8 cellular contexts compared by ENCODE assay signal in genomic region chr14:64464695-64465094, GRCh38. TPM values are rescaled to one million over a fixed set of nuclear protein-coding genes. Genes with fewer than 3 reads are reported as not detected.
DNase-seq lines count a peak whose midpoint lies in the region; ATAC-seq, FAIRE-seq and TF ChIP-seq lines count a peak whose summit lies in the region.

No MANE protein-coding gene starts in this region.

- peaks cover 29% of the 10 kb centered on the region for H3K36me3 Mint-ChIP-seq in activated T-helper 2 cell treated with anti-CD3 and anti-CD28 coated beads, Interferon-gamma antibody, Interleukin-2, Interleukin-4, amounts not matched to agents 10 μg/mL and 5 μg/mL and 100 μg/mL, durations not matched to agents 14 hours and 24 hours and 36 hours (ENCODE audit: low read depth)

- H3K4me1 Mint-ChIP-seq in activated T-helper 2 cell treated with anti-CD3 and anti-CD28 coated beads, Interferon-gamma antibody, Interleukin-2, Interleukin-4, amounts not matched to agents 10 μg/mL and 5 μg/mL and 100 μg/mL, durations not matched to agents 14 hours and 24 hours and 36 hours (ENCODE audit: low read depth): peaks cover 35% of the 10 kb centered on the region

- H3K9me3 Mint-ChIP-seq in activated T-helper 2 cell treated with anti-CD3 and anti-CD28 coated beads, Interferon-gamma antibody, Interleukin-2, Interleukin-4, amounts not matched to agents 10 μg/mL and 5 μg/mL and 100 μg/mL, durations not matched to agents 14 hours and 24 hours and 36 hours: no peaks in the 10 kb centered on the region

- H3K4me1 ChIP-seq in ES-I3 (ENCODE audit: insufficient read depth, low read length) (peaks cover 5% of the 10 kb centered on the region; the same call in 1 of the 2 replicates), HUES64 (ENCODE audit: insufficient read depth, low read length) (peaks cover 7% of the 10 kb centered on the region; the same call in 1 of the 2 replicates), kidney (ENCODE audit: control insufficient read depth in 1 of 2, insufficient read depth in 1 of 2, low read depth in 1 of 2, low read length in 2 of 2) (peaks cover 0 to 5% of the 10 kb centered on the region in 2 donors), thyroid gland (peaks cover 0 to 12% of the 10 kb centered on the region in 2 donors)

- H3K9me3 ChIP-seq in ES-I3 (ENCODE audit: control insufficient read depth, insufficient read depth, low read length) (no peaks in the 10 kb centered on the region), HUES64 (ENCODE audit: insufficient read depth, low read depth, low read length) (no peaks in the 10 kb centered on the region), kidney (ENCODE audit: control insufficient read depth in 1 of 2, low read length in 2 of 2) (no peaks in the 10 kb centered on the region), thyroid gland (no peaks in the 10 kb centered on the region)

- no peak for ATAC-seq in GM21619 (IDR thresholded peaks at IDR 0.05; ENCODE audit: unreplicated experiment)

- intact Hi-C loops in activated T-helper 2 cell treated with anti-CD3 and anti-CD28 coated beads, Interferon-gamma antibody, Interleukin-2, Interleukin-4, amounts not matched to agents 10 μg/mL and 5 μg/mL and 100 μg/mL, durations not matched to agents 14 hours and 24 hours and 36 hours (cut with micrococcal nuclease): loop anchor here (5.0 kb wide), 2 partner anchors 77 to 127 kb away; partner anchors contain the start of gene MTHFD1
- intact Hi-C loops in kidney (cut with DNase I): no loop called here
- intact Hi-C loops in thyroid gland (cut with DNase I): no loop called here

- no peak for DNase-seq in activated T-helper 2 cell treated with anti-CD3 and anti-CD28 coated beads, Interferon-gamma antibody, Interleukin-2, Interleukin-4, amounts not matched to agents 10 μg/mL and 5 μg/mL and 100 μg/mL, durations not matched to agents 14 hours and 24 hours and 36 hours (ENCODE audit: low spot score)
- DNase-seq in kidney (no peak), thyroid gland (no peak), HCEC 1CT (no peak), A172 (ENCODE audit: low spot score) (no peak)

- H3K27ac ChIP-seq in HUES64 (ENCODE audit: low read depth, low read length) (no peak overlapping the region), kidney (ENCODE audit: low read depth in 2 of 2, low read length in 2 of 2) (no peak overlapping the region), thyroid gland (no peak overlapping the region)

- no peaks in the 10 kb centered on the region for H3K27me3 Mint-ChIP-seq in activated T-helper 2 cell treated with anti-CD3 and anti-CD28 coated beads, Interferon-gamma antibody, Interleukin-2, Interleukin-4, amounts not matched to agents 10 μg/mL and 5 μg/mL and 100 μg/mL, durations not matched to agents 14 hours and 24 hours and 36 hours (ENCODE audit: low read depth)

- H3K4me3 Mint-ChIP-seq in activated T-helper 2 cell treated with anti-CD3 and anti-CD28 coated beads, Interferon-gamma antibody, Interleukin-2, Interleukin-4, amounts not matched to agents 10 μg/mL and 5 μg/mL and 100 μg/mL, durations not matched to agents 14 hours and 24 hours and 36 hours (ENCODE audit: low read depth): peak overlapping the region; percentile 84

- H3K27me3 ChIP-seq in HUES64 (ENCODE audit: insufficient read depth, low read length): peaks cover 17% of the 10 kb centered on the region; the same call in 1 of the 2 replicates
- H3K27me3 ChIP-seq in thyroid gland: no peaks in the 10 kb centered on the region

- H3K4me3 ChIP-seq in HUES64 (ENCODE audit: low read length): peak overlapping the region; percentile 70
- H3K4me3 ChIP-seq in kidney (ENCODE audit: low read length in 2 of 2): peak overlapping the region; percentile 49 to 86
- H3K4me3 ChIP-seq in thyroid gland (replicated peaks in 1 of 3): peak overlapping the region; percentile 66 to 76 (median 69)

- no peak for FAIRE-seq in kidney (lab: Jason Lieb, UNC)

- H3K9ac ChIP-seq in ES-I3 (ENCODE audit: low read depth, low read length) (peak overlapping the region; percentile 67; the same call in 1 of the 2 replicates), HUES64 (ENCODE audit: low read depth, low read length) (peak overlapping the region; percentile 40; the same call in 1 of the 2 replicates), kidney (ENCODE audit: low read length in 2 of 2) (peak overlapping the region; percentile 23 to 67)

- TF ChIP-seq CTCF in kidney (IDR thresholded peaks at IDR 0.05; ENCODE audit: borderline replicate concordance, extremely low read depth, insufficient read depth) (no peak), thyroid gland (IDR thresholded peaks at IDR 0.05) (no peak)

- 16% methylated on average over 7 of the region's 7 CpGs for WGBS in HUES64
- 14 to 17% methylated on average over 7 of the region's 7 CpGs for WGBS in thyroid gland, 2 donors

- H3K36me3 ChIP-seq in ES-I3 (ENCODE audit: insufficient read depth, low read length) (peaks cover 2% of the 10 kb centered on the region; the same call in 1 of the 2 replicates), HUES64 (ENCODE audit: insufficient read depth, low read length) (peaks cover 9% of the 10 kb centered on the region), kidney (ENCODE audit: control insufficient read depth in 1 of 2, insufficient read depth in 2 of 2, low read length in 2 of 2) (no peaks in the 10 kb centered on the region), thyroid gland (no peaks in the 10 kb centered on the region)

- TF ChIP-seq POLR2A in thyroid gland (IDR thresholded peaks at IDR 0.05): no peak

- peak overlapping the region; percentile 70 for H3K27ac Mint-ChIP-seq in activated T-helper 2 cell treated with anti-CD3 and anti-CD28 coated beads, Interferon-gamma antibody, Interleukin-2, Interleukin-4, amounts not matched to agents 10 μg/mL and 5 μg/mL and 100 μg/mL, durations not matched to agents 14 hours and 24 hours and 36 hours

RNA-seq across cellular contexts. Expression of gene AKAP5, which starts 0.6 kb away (rescaled TPM):
- polyA plus RNA-seq in HUES64 (2013, experiment 1 of 2): 1.1 TPM
- polyA plus RNA-seq in HUES64 (2013, experiment 2 of 2): 1.2 TPM
- 2.3 and 2.5 TPM in 2 replicates for total RNA-seq in activated T-helper 2 cell treated with anti-CD3 and anti-CD28 coated beads, Interferon-gamma antibody, Interleukin-2, Interleukin-4, amounts not matched to agents 10 μg/mL and 5 μg/mL and 100 μg/mL, durations not matched to agents 14 hours and 24 hours and 36 hours
- total RNA-seq in kidney: 5.1 TPM
- 0.71 TPM for polyA plus RNA-seq in kidney (ENCODE audit: insufficient read depth, low read depth, low replicate concordance)
- 1 to 10 TPM in 3 of 4 donors, under 1 TPM in 1; 0.92 to 1.3 (median 1.0) TPM for total RNA-seq in thyroid gland
- total RNA-seq in A172 (2014; rRNA removed; shearing (Covaris generic)): 1.6 and 1.9 TPM in 2 replicates

RNA-seq across cellular contexts. Expression of gene ZBTB25, which starts 38.9 kb away (rescaled TPM):
- 4.1 TPM for polyA plus RNA-seq in HUES64 (2013, experiment 1 of 2)
- 6.1 TPM for polyA plus RNA-seq in HUES64 (2013, experiment 2 of 2)
- total RNA-seq in activated T-helper 2 cell treated with anti-CD3 and anti-CD28 coated beads, Interferon-gamma antibody, Interleukin-2, Interleukin-4, amounts not matched to agents 10 μg/mL and 5 μg/mL and 100 μg/mL, durations not matched to agents 14 hours and 24 hours and 36 hours: 24.7 and 24.9 TPM in 2 replicates
- total RNA-seq in kidney: 17.8 TPM
- polyA plus RNA-seq in kidney (ENCODE audit: insufficient read depth, low read depth, low replicate concordance): 4.3 TPM
- 10 to 100 TPM; 15.9 to 23.0 (median 17.7) TPM for total RNA-seq in thyroid gland
- 1.1 and 2.2 TPM in 2 replicates for total RNA-seq in A172 (2014; rRNA removed; shearing (Covaris generic))

RNA-seq across cellular contexts. Expression of gene ZBTB1, which starts 39.9 kb away (rescaled TPM):
- 19.7 TPM for polyA plus RNA-seq in HUES64 (2013, experiment 1 of 2)
- polyA plus RNA-seq in HUES64 (2013, experiment 2 of 2): 21.1 TPM
- 51.1 and 52.8 TPM in 2 replicates for total RNA-seq in activated T-helper 2 cell treated with anti-CD3 and anti-CD28 coated beads, Interferon-gamma antibody, Interleukin-2, Interleukin-4, amounts not matched to agents 10 μg/mL and 5 μg/mL and 100 μg/mL, durations not matched to agents 14 hours and 24 hours and 36 hours
- total RNA-seq in kidney (46.8 TPM), thyroid gland (10 to 100 TPM; 44.5 to 72.0 (median 55.9) TPM)
- 13.3 TPM for polyA plus RNA-seq in kidney (ENCODE audit: insufficient read depth, low read depth, low replicate concordance)
- total RNA-seq in A172 (2014; rRNA removed; shearing (Covaris generic)): 33.3 and 37.8 TPM in 2 replicates
